ENCODE assay signal across 12 cellular contexts in genomic region chr15:50880221-50880620, GRCh38. TPM values are rescaled to one million over a fixed set of nuclear protein-coding genes. Genes with fewer than 3 reads are reported as not detected.
DNase-seq lines count a peak whose midpoint lies in the region; ATAC-seq and TF ChIP-seq lines count a peak whose summit lies in the region.
"Had no signal": no experiment of that assay in that cellular context is flagged by ENCODE, and none has a peak within 500 bp of the region (broad histone marks: within the 10 kb centered on the region; RNA-seq: fewer than 3 reads in every experiment).

No MANE protein-coding gene starts in this region.

- no peak overlapping the region for H3K4me3 ChIP-seq in SJSA1
- no peak overlapping the region for H3K4me3 ChIP-seq in dorsolateral prefrontal cortex
- H3K4me3 ChIP-seq: uterus had no signal

- H3K4me1 Mint-ChIP-seq in activated T-cell treated with anti-CD3 and anti-CD28 coated beads, Interleukin-2, amount 50 U/mL, for 24 hours (ENCODE audit: low read depth) = peaks cover 74% of the 10 kb centered on the region

- 0 out of 2 replicates have a peak, but pooled peaks cover 2% of the 10 kb centered on the region for H3K9me3 ChIP-seq in SJSA1 (replicated peaks)
- H3K9me3 ChIP-seq: uterus had no signal

- no peaks in the 10 kb centered on the region for H3K9me3 Mint-ChIP-seq in activated T-cell treated with anti-CD3 and anti-CD28 coated beads, Interleukin-2, amount 50 U/mL, for 24 hours

- intact Hi-C loops in dorsolateral prefrontal cortex (cut with DNase I) = no loop called here

- H3K27ac ChIP-seq in SJSA1 (peak overlapping the region; percentile 63), dorsolateral prefrontal cortex (peak overlapping the region in 32 of 59 donors; percentile 1 to 78 (median 36))
- H3K27ac ChIP-seq: uterus had no signal

- no peaks in the 10 kb centered on the region for H3K36me3 Mint-ChIP-seq in activated T-cell treated with anti-CD3 and anti-CD28 coated beads, Interleukin-2, amount 50 U/mL, for 24 hours (ENCODE audit: low read depth)

- no peak for DNase-seq in activated T-cell treated with anti-CD3 and anti-CD28 coated beads, Interleukin-2, amount 50 U/mL, for 24 hours
- DNase-seq in activated T-cell treated with anti-CD3 and anti-CD28 coated beads, Interleukin-2, amount 50 U/mL, for 48 hours = no peak
- no peak for DNase-seq in SJSA1 (ENCODE audit: low read depth in 1 of 2, low spot score in 2 of 2)
- DNase-seq in dorsolateral prefrontal cortex = no peak
- peak; percentile 18 for DNase-seq in superior temporal gyrus (ENCODE audit: extremely low spot score)
- no peak for DNase-seq in Kasumi-1 (lab: John Stamatoyannopoulos, UW)
- no peak for DNase-seq in NCI-H345 treated with DMSO at 0.1 percent for 48 hours (lab: John Stamatoyannopoulos, UW; ENCODE audit: unreplicated experiment)
- DNase-seq: NCI-H1048, NCI-H526, uterus had no signal

- TF ChIP-seq CTCF in dorsolateral prefrontal cortex (IDR thresholded peaks at IDR 0.05 in 54 of 56, conservative IDR thresholded peaks at IDR 0.05 in 2 of 56; ENCODE audit: low read depth in 1 of 56, partially characterized antibody in 56 of 56) = no peak

- H3K4me1 ChIP-seq in SJSA1 (replicated peaks) = peaks cover 39% of the 10 kb centered on the region
- H3K4me1 ChIP-seq: uterus had no signal

- no peaks in the 10 kb centered on the region for H3K36me3 ChIP-seq in SJSA1
- H3K36me3 ChIP-seq: uterus had no signal

- H3K27me3 ChIP-seq in SJSA1 (replicated peaks) = no peaks in the 10 kb centered on the region
- no peaks in the 10 kb centered on the region for H3K27me3 ChIP-seq in dorsolateral prefrontal cortex
- H3K27me3 ChIP-seq: uterus had no signal

- peak overlapping the region; percentile 90 for H3K27ac Mint-ChIP-seq in activated T-cell treated with anti-CD3 and anti-CD28 coated beads, Interleukin-2, amount 50 U/mL, for 24 hours
- H3K27ac Mint-ChIP-seq: progenitor cell of endocrine pancreas had no signal

- H3K4me3 Mint-ChIP-seq in activated T-cell treated with anti-CD3 and anti-CD28 coated beads, Interleukin-2, amount 50 U/mL, for 24 hours = peak overlapping the region; percentile 47

- no peak for ATAC-seq in HG03521 (IDR thresholded peaks at IDR 0.05; ENCODE audit: unreplicated experiment)

- H3K27me3 Mint-ChIP-seq in activated T-cell treated with anti-CD3 and anti-CD28 coated beads, Interleukin-2, amount 50 U/mL, for 24 hours = no peaks in the 10 kb centered on the region

RNA-seq across cellular contexts. Expression of gene AP4E1, which starts 28.3 kb away (rescaled TPM):
- total RNA-seq in SJSA1 (2014; rRNA removed; shearing (Covaris generic)) = 17.9 and 20.3 TPM in 2 replicates
- total RNA-seq in dorsolateral prefrontal cortex = 10 to 100 TPM in 97 of 120 experiments, 1 to 10 TPM in 23; 7.4 to 15.4 (median 11.5) TPM
